In genomic region chr5:150639751-150640150, GRCh38 we compare ENCODE assay signal across 14 cellular contexts. TPM values are rescaled to one million over a fixed set of nuclear protein-coding genes. Genes with fewer than 3 reads are reported as not detected.
DNase-seq lines count a peak whose midpoint lies in the region; ATAC-seq and TF ChIP-seq lines count a peak whose summit lies in the region.
"Had no signal": no experiment of that assay in that cellular context is flagged by ENCODE, and none has a peak within 500 bp of the region (broad histone marks: within the 10 kb centered on the region; RNA-seq: fewer than 3 reads in every experiment).

No MANE protein-coding gene starts in this region.

- H3K4me1 Mint-ChIP-seq in brain, result peaks cover 82% of the 10 kb centered on the region
- H3K4me1 Mint-ChIP-seq: naive thymus-derived CD8-positive, alpha-beta T cell had no signal

- H3K4me1 ChIP-seq in HEK293 (ENCODE audit: control insufficient read depth, insufficient read depth, low read length) (peaks cover 29% of the 10 kb centered on the region), liver (ENCODE audit: control insufficient read depth in 4 of 4, insufficient read depth in 4 of 4, low read length in 3 of 4) (peaks cover 26 to 89% (median 81%) of the 10 kb centered on the region in 4 donors)

- POLR2A ChIA-PET in HEK293 (lab: Yijun Ruan, JAX), result interaction anchor here (1.3 kb wide), 1 partner anchor 23 kb away, joined by 3 read pairs; no protein-coding TSS in a partner anchor

- H3K27me3 ChIP-seq in liver (ENCODE audit: control insufficient read depth in 4 of 4, insufficient read depth in 4 of 4, low read length in 3 of 4), result no peaks in the 10 kb centered on the region

- 21% methylated on average over 5 of the region's 5 CpGs for WGBS in liver

- no peaks in the 10 kb centered on the region for H3K36me3 Mint-ChIP-seq in brain
- H3K36me3 Mint-ChIP-seq: naive thymus-derived CD8-positive, alpha-beta T cell had no signal

- DNase-seq in ACHN, result no peak
- no peak for DNase-seq in stimulated activated naive CD4-positive, alpha-beta T cell (lab: John Stamatoyannopoulos, UW)
- DNase-seq: activated CD4-positive, alpha-beta T cell treated with anti-CD3 and anti-CD28 coated beads for 48 hours; activated effector memory CD4-positive, alpha-beta T cell treated with anti-CD3 and anti-CD28 coated beads, Interleukin-2, amount 50 U/mL, for 16 hours; naive thymus-derived CD8-positive, alpha-beta T cell; NCI-H524 treated with DMSO at 0.1 percent for 48 hours; stimulated activated CD4-positive, alpha-beta T cell treated with anti-CD3 and anti-CD28 coated beads, Interleukin-2, amount 100 ng/mL, for 24 hours; stimulated activated naive CD4-positive, alpha-beta T cell treated with Interleukin-2 at 50 U/mL for 16 hours had no signal

- in situ Hi-C loops in ACHN (cut with HindIII; ENCODE audit: low pct_ligation_motif_present, low pct_unique_long_range_greater_than_20kb, low sequenced_read_pairs), result no loop called here

- peak overlapping the region in 2 of 5 experiments; percentile 14 to 87 for H3K4me3 Mint-ChIP-seq in brain
- H3K4me3 Mint-ChIP-seq: naive thymus-derived CD8-positive, alpha-beta T cell had no signal

- no peak for ATAC-seq in GM21515 (IDR thresholded peaks at IDR 0.05; ENCODE audit: unreplicated experiment)
- ATAC-seq in HG03469 (IDR thresholded peaks at IDR 0.05; ENCODE audit: unreplicated experiment), result no peak
- ATAC-seq: naive thymus-derived CD8-positive, alpha-beta T cell had no signal

- peaks cover 0 to 8% (median 0%) of the 10 kb centered on the region in 5 experiments for H3K9me3 Mint-ChIP-seq in brain
- H3K9me3 Mint-ChIP-seq: naive thymus-derived CD8-positive, alpha-beta T cell had no signal

- no peaks in the 10 kb centered on the region for H3K36me3 ChIP-seq in HEK293 (ENCODE audit: control insufficient read depth in 2 of 2, insufficient read depth in 1 of 2, low read length in 2 of 2)
- no peaks in the 10 kb centered on the region for H3K36me3 ChIP-seq in liver (ENCODE audit: control insufficient read depth in 4 of 4, insufficient read depth in 3 of 4, low read depth in 1 of 4, low read length in 3 of 4)

- peak overlapping the region in 1 of 2 donors; percentile 32 for H3K9ac ChIP-seq in liver (ENCODE audit: low read depth in 1 of 2, low read length in 2 of 2)

- no peak for TF ChIP-seq RAD21 in liver (IDR thresholded peaks at IDR 0.05)

- no peak overlapping the region for H3K4me3 ChIP-seq in HEK293 (ENCODE audit: low read depth, low read length)
- H3K4me3 ChIP-seq in liver (ENCODE audit: low read depth in 1 of 3, low read length in 3 of 3), result peak overlapping the region in 2 of 3 donors; percentile 58 to 96
- no peak overlapping the region for H3K4me3 ChIP-seq in skin epidermis

- no peak overlapping the region for H3K27ac ChIP-seq in HEK293 (ENCODE audit: extremely low read depth, low read depth, low read length)
- H3K27ac ChIP-seq in liver (ENCODE audit: low read depth in 1 of 2, low read length in 2 of 2), result peak overlapping the region; percentile 83 to 99
- peak overlapping the region in 17 of 21 experiments; percentile 1 to 88 (median 76) for H3K27ac ChIP-seq in skin epidermis

- H3K9me3 ChIP-seq in HEK293 (ENCODE audit: control insufficient read depth, insufficient read depth, low read depth, low read length), result no peaks in the 10 kb centered on the region
- H3K9me3 ChIP-seq in liver (ENCODE audit: control insufficient read depth in 4 of 4, low read length in 3 of 4), result no peaks in the 10 kb centered on the region

- CTCF ChIA-PET in HEK293 (lab: Yijun Ruan, JAX), result interaction anchor here (0.6 to 9.4 kb wide), 7 partner anchors 14 to 207 kb away, joined by 3 to 60 read pairs (median 4); no protein-coding TSS in a partner anchor

- peak overlapping the region in 4 of 5 experiments; percentile 61 to 94 (median 86) for H3K27ac Mint-ChIP-seq in brain
- H3K27ac Mint-ChIP-seq: naive thymus-derived CD8-positive, alpha-beta T cell had no signal

- peaks cover 3% of the 10 kb centered on the region for H3K27me3 Mint-ChIP-seq in brain

- TF ChIP-seq CTCF in HEK293 (tag by site-specific recombination; IDR thresholded peaks at IDR 0.05) (no peak), brain (conservative IDR thresholded peaks at IDR 0.05) (no peak), liver (IDR thresholded peaks at IDR 0.05; ENCODE audit: low read depth, low read length, missing input control) (no peak)

TF ChIP-seq in HEK293, 187 proteins besides CTCF, POLR2A, EP300 and RAD21:
- TF ChIP-seq ZNF768 (tag by site-specific recombination; IDR thresholded peaks at IDR 0.05) (peak; percentile 90), ZNF280D (tag by site-specific recombination; IDR thresholded peaks at IDR 0.05) (no peak)

TF ChIP-seq in liver, 16 proteins besides CTCF, POLR2A, EP300 and RAD21:
- TF ChIP-seq FOXA2 (IDR thresholded peaks at IDR 0.05), result no peak
- no peak for TF ChIP-seq RXRA (IDR thresholded peaks at IDR 0.05)
- no peak for TF ChIP-seq MAX (IDR thresholded peaks at IDR 0.05)
- no peak for TF ChIP-seq TAF1 (conservative IDR thresholded peaks at IDR 0.05)
- no peak for TF ChIP-seq ZBTB33 (IDR thresholded peaks at IDR 0.05)
- no peak for TF ChIP-seq HNF4A (conservative IDR thresholded peaks at IDR 0.05)
- no peak for TF ChIP-seq YY1 (IDR thresholded peaks at IDR 0.05)
- TF ChIP-seq GABPA (IDR thresholded peaks at IDR 0.05 in 1 of 2, conservative IDR thresholded peaks at IDR 0.05 in 1 of 2), result no peak
- no peak for TF ChIP-seq REST (IDR thresholded peaks at IDR 0.05)
- no peak for TF ChIP-seq NR2F2 (IDR thresholded peaks at IDR 0.05)
- TF ChIP-seq ATF3 (IDR thresholded peaks at IDR 0.05), result no peak
- no peak for TF ChIP-seq JUND (IDR thresholded peaks at IDR 0.05)

RNA-seq across cellular contexts. Expression of gene SYNPO, which starts 0.7 kb away (rescaled TPM):
- polyA plus RNA-seq in brain (ENCODE audit: insufficient read depth, low read depth, low replicate concordance) (50.7 TPM), liver (10 to 100 TPM in 1 of 2 donors, 1 to 10 TPM in 1; 3.9 to 36.6 TPM)
- total RNA-seq in liver, result 10 to 100 TPM in 1 of 2 donors, 1 to 10 TPM in 1; 1.1 to 17.5 TPM
- polyA plus RNA-seq: naive thymus-derived CD8-positive, alpha-beta T cell had no signal

RNA-seq across cellular contexts. Expression of gene MYOZ3, which starts 21.3 kb away (rescaled TPM):
- polyA plus RNA-seq in brain (ENCODE audit: insufficient read depth, low read depth, low replicate concordance) (0.24 TPM), liver (under 1 TPM; 0.03 to 0.04 TPM)
- total RNA-seq in liver, result under 1 TPM in 1 of 2 donors, not detected in 1; 0.09 TPM
- total RNA-seq: naive thymus-derived CD8-positive, alpha-beta T cell had no signal

Comparison
In these comparisons a context has a peak if more than half of its experiments do, and no peak if none do; other contexts are left out.
1. H3K4me3 ChIP-seq: peak in liver (2 of 3); none in HEK293 (single experiment) and skin epidermis (0 of 7).